ENCODE assay signal across 10 cellular contexts in the genomic region with DNA sequence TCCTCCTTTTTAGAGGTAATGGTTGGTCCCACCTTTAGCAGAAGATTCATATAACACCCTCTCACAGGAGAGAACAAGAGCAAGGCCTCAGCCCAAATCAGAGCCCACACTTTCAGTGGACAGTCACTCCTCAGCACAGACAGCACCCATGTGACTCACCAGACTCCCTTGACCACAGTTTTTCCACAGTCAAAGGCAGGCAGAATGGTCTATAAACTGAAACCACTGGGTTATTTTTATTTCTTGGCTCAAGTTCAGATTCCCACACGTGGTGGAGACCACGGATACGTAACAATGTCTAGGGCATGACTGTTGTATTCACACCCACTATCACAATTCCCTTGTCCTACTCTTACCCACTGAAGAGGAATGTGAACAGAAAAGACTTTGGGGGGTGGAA.
DNase-seq lines count a peak whose midpoint lies in the region; ATAC-seq and TF ChIP-seq lines count a peak whose summit lies in the region.
"Had no signal": no experiment of that assay in that cellular context is flagged by ENCODE, and none has a peak within 500 bp of the region (broad histone marks: within the 10 kb centered on the region; RNA-seq: fewer than 3 reads in every experiment).

No MANE protein-coding gene starts in this region.

- peaks cover 4% of the 10 kb centered on the region for H3K4me1 ChIP-seq in upper lobe of right lung

- TF ChIP-seq CTCF in fibroblast of pulmonary artery (IDR thresholded peaks at IDR 0.05; ENCODE audit: low read length, missing control alignments) = no peak
- no peak for TF ChIP-seq CTCF in upper lobe of right lung (IDR thresholded peaks at IDR 0.05)

- no peaks in the 10 kb centered on the region for H3K9me3 ChIP-seq in upper lobe of right lung

- H3K4me3 ChIP-seq in fibroblast of pulmonary artery (replicated peaks; ENCODE audit: low read depth, low read length) (no peak overlapping the region), upper lobe of right lung (no peak overlapping the region)
- H3K4me3 ChIP-seq: lung had no signal

- H3K36me3 ChIP-seq in upper lobe of right lung = no peaks in the 10 kb centered on the region

- intact Hi-C loops in Right ventricle myocardium superior (cut with DNase I) = no loop called here
- intact Hi-C loops in cardiac septum (cut with DNase I) = no loop called here
- intact Hi-C loops in upper lobe of right lung (cut with DNase I) = no loop called here

- H3K27ac ChIP-seq in upper lobe of right lung = no peak overlapping the region

- no peaks in the 10 kb centered on the region for H3K27me3 ChIP-seq in upper lobe of right lung

- no peak for DNase-seq in Right ventricle myocardium superior
- DNase-seq in cardiac septum (ENCODE audit: low spot score) = no peak
- peak; percentile 36 for DNase-seq in OCI-M1 (lab: John Stamatoyannopoulos, UW)
- peak; percentile 88 for DNase-seq in fibroblast of pulmonary artery (ENCODE audit: low read depth)
- DNase-seq in upper lobe of right lung = no peak
- no peak for DNase-seq in activated CD4-positive, CD25-positive, alpha-beta regulatory T cell treated with anti-CD3 and anti-CD28 coated beads, Interleukin-2, amount 50 U/mL, for 72 hours
- no peak for DNase-seq in NCI-H2029 (lab: John Stamatoyannopoulos, UW)
- DNase-seq: C1 segment of cervical spinal cord had no signal

- ATAC-seq in Right ventricle myocardium superior (ENCODE audit: poor library complexity) = peak; percentile 31
- ATAC-seq in upper lobe of right lung = peak; percentile 88
- ATAC-seq in GM19455 (IDR thresholded peaks at IDR 0.05; ENCODE audit: unreplicated experiment) = no peak

Comparison
In these comparisons a context has a peak if more than half of its experiments do, and no peak if none do; other contexts are left out.
1. DNase-seq: peak in OCI-M1 (single experiment) and fibroblast of pulmonary artery (single experiment); none in Right ventricle myocardium superior (single experiment), cardiac septum (single experiment), upper lobe of right lung (single experiment), activated CD4-positive, CD25-positive, alpha-beta regulatory T cell treated with anti-CD3 and anti-CD28 coated beads, Interleukin-2, amount 50 U/mL, for 72 hours (single experiment) and NCI-H2029 (single experiment).